ENCODE assay signal across 1 cellular context in the genomic region with DNA sequence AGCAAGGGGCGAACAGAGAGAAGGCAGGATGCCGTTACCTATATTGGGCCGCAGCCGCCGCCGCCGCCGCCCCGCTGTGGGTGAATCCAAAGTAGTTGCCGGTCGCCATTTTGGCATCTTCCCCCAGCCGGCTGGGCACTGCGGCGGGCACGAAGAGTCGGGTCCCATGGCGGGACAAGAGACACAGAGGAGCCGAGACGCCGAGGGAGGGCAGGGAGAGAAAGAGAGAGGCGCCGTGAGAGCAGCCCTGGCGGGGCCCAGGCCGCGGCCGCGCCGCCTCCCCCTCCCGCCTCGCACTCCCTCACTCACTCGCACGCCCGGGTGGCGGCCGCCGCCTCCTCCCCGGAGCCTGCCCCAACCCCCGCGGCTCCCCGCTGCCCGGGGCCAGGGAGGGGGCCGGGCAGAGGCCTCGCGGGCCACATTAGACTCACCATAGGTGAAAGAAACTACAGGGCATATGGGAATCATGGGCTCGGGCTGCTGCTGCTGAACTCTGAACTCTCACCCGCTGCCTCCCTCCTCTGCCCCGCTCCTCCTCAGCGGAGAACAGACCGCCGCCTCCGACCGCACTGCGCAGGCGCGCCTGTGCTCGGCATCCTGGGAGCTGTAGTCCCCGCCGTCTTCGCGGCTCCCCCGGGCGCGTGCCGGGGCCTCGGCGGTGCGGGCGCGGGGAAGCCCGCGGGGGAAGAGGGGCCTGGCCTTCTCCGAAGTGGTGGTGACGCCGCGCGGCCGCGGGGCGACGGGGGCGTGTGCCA.
TF ChIP-seq lines count a peak whose summit lies in the region.

A gene (minus strand): TSS at position 550 of the 755 bp plus-strand sequence. CDS start 82 bp downstream, at position 468.

TF ChIP-seq in H1, 55 proteins besides CTCF, POLR2A, EP300 and RAD21 (continued from another document):
- TF ChIP-seq MAFK (IDR thresholded peaks at IDR 0.05; ENCODE audit: low read depth, low read length) (no peak), TCF12 (IDR thresholded peaks at IDR 0.05; ENCODE audit: low read depth, low read length) (no peak), GTF2F1 (IDR thresholded peaks at IDR 0.05; ENCODE audit: borderline replicate concordance, low read depth, low read length) (no peak), TBP (IDR thresholded peaks at IDR 0.05; ENCODE audit: low read depth, low read length) (peak; percentile 48; the same call in 1 of the 2 replicates), HDAC6 (IDR thresholded peaks at IDR 0.05; ENCODE audit: low read depth, low read length) (no peak), TEAD4 (IDR thresholded peaks at IDR 0.05; ENCODE audit: low read depth, low read length) (no peak), RBBP5 (IDR thresholded peaks at IDR 0.05; ENCODE audit: borderline replicate concordance, low read depth, low read length) (peak; percentile 100), CHD1 (IDR thresholded peaks at IDR 0.05; ENCODE audit: low read depth, low read length) (no peak), SP2 (IDR thresholded peaks at IDR 0.05; ENCODE audit: low read length) (no peak), SRF (IDR thresholded peaks at IDR 0.05; ENCODE audit: low read depth, low read length) (no peak), CBX8 (IDR thresholded peaks at IDR 0.05; ENCODE audit: borderline replicate concordance, low read depth, low read length) (no peak), JUND (IDR thresholded peaks at IDR 0.05; ENCODE audit: low read length) (no peak), HDAC2 (IDR thresholded peaks at IDR 0.05; ENCODE audit: borderline replicate concordance in 1 of 2, low read depth in 2 of 2, low read length in 2 of 2) (no peak; a peak in 1 of 4 replicates), SP1 (IDR thresholded peaks at IDR 0.05; ENCODE audit: low read depth, low read length) (no peak), SIX5 (IDR thresholded peaks at IDR 0.05; ENCODE audit: low read depth, low read length) (peak; percentile 61), NRF1 (IDR thresholded peaks at IDR 0.05; ENCODE audit: low read depth, low read length) (peak; percentile 78), KDM4A (IDR thresholded peaks at IDR 0.05; ENCODE audit: low read depth, low read length, severe bottlenecking) (peak; percentile 99), BACH1 (IDR thresholded peaks at IDR 0.05; ENCODE audit: low read length) (no peak), CEBPB (IDR thresholded peaks at IDR 0.05; ENCODE audit: low read depth, low read length) (no peak), NANOG (IDR thresholded peaks at IDR 0.05; ENCODE audit: insufficient read depth, low read depth, low read length, poor library complexity, severe bottlenecking) (no peak), CBX5 (IDR thresholded peaks at IDR 0.05; ENCODE audit: low read depth, low read length) (no peak), CHD2 (IDR thresholded peaks at IDR 0.05; ENCODE audit: low read length) (no peak), RFX5 (IDR thresholded peaks at IDR 0.05; ENCODE audit: borderline replicate concordance, low read depth, low read length) (no peak), TAF7 (optimal IDR thresholded peaks at IDR 0.05; ENCODE audit: borderline replicate concordance, low read depth, low read length) (no peak), BRCA1 (IDR thresholded peaks at IDR 0.05; ENCODE audit: low read depth, low read length) (no peak), YY1 (IDR thresholded peaks at IDR 0.05; ENCODE audit: low read depth, low read length) (peak; percentile 48), POLR2AphosphoS5 (IDR thresholded peaks at IDR 0.05; ENCODE audit: low read depth, low read length) (peak; percentile 90), ZNF274 (IDR thresholded peaks at IDR 0.05; ENCODE audit: borderline replicate concordance, extremely low read depth, low read length) (no peak), KDM1A (IDR thresholded peaks at IDR 0.05; ENCODE audit: borderline replicate concordance, low read length) (no peak), GABPA (IDR thresholded peaks at IDR 0.05; ENCODE audit: borderline replicate concordance, insufficient read depth, low read length) (no peak), EZH2 (IDR thresholded peaks at IDR 0.05; ENCODE audit: low read depth, low read length, severe bottlenecking) (no peak), EGR1 (IDR thresholded peaks at IDR 0.05; ENCODE audit: borderline replicate concordance, low read depth, low read length) (no peak), KDM5A (IDR thresholded peaks at IDR 0.05; ENCODE audit: low read length) (no peak), ASH2L (IDR thresholded peaks at IDR 0.05; ENCODE audit: low read length) (peak; percentile 96), CTBP2 (IDR thresholded peaks at IDR 0.05; ENCODE audit: borderline replicate concordance, insufficient read depth, insufficient read length, low read length) (peak; percentile 46), FOSL1 (IDR thresholded peaks at IDR 0.05; ENCODE audit: insufficient read depth, low read depth, low read length) (no peak), SUZ12 (IDR thresholded peaks at IDR 0.05; ENCODE audit: low read length) (no peak), PHF8 (conservative IDR thresholded peaks at IDR 0.05; ENCODE audit: low read depth, low read length) (peak; percentile 86), SP4 (IDR thresholded peaks at IDR 0.05; ENCODE audit: low read length) (no peak), POU5F1 (IDR thresholded peaks at IDR 0.05; ENCODE audit: low read depth, low read length) (no peak), RXRA (IDR thresholded peaks at IDR 0.05; ENCODE audit: insufficient read depth, low read depth, low read length) (no peak), TAF1 (IDR thresholded peaks at IDR 0.05; ENCODE audit: low read depth, low read length) (peak; percentile 75), CREB1 (IDR thresholded peaks at IDR 0.05) (no peak), SIN3A (conservative IDR thresholded peaks at IDR 0.05 in 1 of 2, IDR thresholded peaks at IDR 0.05 in 1 of 2; ENCODE audit: low read depth in 1 of 2, low read length in 2 of 2) (peak; percentile 31 to 48; a peak in 2 of 4 replicates), SAP30 (IDR thresholded peaks at IDR 0.05; ENCODE audit: insufficient read depth, insufficient replicate concordance, low read length) (no peak), JUN (IDR thresholded peaks at IDR 0.05; ENCODE audit: low read depth, low read length) (no peak), BCL11A (IDR thresholded peaks at IDR 0.05; ENCODE audit: low read depth in 2 of 2, low read length in 2 of 2) (no peak)
- TF ChIP-seq, protein P1, sequence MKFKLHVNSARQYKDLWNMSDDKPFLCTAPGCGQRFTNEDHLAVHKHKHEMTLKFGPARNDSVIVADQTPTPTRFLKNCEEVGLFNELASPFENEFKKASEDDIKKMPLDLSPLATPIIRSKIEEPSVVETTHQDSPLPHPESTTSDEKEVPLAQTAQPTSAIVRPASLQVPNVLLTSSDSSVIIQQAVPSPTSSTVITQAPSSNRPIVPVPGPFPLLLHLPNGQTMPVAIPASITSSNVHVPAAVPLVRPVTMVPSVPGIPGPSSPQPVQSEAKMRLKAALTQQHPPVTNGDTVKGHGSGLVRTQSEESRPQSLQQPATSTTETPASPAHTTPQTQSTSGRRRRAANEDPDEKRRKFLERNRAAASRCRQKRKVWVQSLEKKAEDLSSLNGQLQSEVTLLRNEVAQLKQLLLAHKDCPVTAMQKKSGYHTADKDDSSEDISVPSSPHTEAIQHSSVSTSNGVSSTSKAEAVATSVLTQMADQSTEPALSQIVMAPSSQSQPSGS (IDR thresholded peaks at IDR 0.05; ENCODE audit: low read length) = no peak
- TF ChIP-seq, protein P2, sequence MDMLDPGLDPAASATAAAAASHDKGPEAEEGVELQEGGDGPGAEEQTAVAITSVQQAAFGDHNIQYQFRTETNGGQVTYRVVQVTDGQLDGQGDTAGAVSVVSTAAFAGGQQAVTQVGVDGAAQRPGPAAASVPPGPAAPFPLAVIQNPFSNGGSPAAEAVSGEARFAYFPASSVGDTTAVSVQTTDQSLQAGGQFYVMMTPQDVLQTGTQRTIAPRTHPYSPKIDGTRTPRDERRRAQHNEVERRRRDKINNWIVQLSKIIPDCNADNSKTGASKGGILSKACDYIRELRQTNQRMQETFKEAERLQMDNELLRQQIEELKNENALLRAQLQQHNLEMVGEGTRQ (IDR thresholded peaks at IDR 0.05; ENCODE audit: low read length) = no peak
- TF ChIP-seq, protein P3, sequence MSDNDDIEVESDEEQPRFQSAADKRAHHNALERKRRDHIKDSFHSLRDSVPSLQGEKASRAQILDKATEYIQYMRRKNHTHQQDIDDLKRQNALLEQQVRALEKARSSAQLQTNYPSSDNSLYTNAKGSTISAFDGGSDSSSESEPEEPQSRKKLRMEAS (IDR thresholded peaks at IDR 0.05) = peak; percentile 91
- TF ChIP-seq, protein P4, sequence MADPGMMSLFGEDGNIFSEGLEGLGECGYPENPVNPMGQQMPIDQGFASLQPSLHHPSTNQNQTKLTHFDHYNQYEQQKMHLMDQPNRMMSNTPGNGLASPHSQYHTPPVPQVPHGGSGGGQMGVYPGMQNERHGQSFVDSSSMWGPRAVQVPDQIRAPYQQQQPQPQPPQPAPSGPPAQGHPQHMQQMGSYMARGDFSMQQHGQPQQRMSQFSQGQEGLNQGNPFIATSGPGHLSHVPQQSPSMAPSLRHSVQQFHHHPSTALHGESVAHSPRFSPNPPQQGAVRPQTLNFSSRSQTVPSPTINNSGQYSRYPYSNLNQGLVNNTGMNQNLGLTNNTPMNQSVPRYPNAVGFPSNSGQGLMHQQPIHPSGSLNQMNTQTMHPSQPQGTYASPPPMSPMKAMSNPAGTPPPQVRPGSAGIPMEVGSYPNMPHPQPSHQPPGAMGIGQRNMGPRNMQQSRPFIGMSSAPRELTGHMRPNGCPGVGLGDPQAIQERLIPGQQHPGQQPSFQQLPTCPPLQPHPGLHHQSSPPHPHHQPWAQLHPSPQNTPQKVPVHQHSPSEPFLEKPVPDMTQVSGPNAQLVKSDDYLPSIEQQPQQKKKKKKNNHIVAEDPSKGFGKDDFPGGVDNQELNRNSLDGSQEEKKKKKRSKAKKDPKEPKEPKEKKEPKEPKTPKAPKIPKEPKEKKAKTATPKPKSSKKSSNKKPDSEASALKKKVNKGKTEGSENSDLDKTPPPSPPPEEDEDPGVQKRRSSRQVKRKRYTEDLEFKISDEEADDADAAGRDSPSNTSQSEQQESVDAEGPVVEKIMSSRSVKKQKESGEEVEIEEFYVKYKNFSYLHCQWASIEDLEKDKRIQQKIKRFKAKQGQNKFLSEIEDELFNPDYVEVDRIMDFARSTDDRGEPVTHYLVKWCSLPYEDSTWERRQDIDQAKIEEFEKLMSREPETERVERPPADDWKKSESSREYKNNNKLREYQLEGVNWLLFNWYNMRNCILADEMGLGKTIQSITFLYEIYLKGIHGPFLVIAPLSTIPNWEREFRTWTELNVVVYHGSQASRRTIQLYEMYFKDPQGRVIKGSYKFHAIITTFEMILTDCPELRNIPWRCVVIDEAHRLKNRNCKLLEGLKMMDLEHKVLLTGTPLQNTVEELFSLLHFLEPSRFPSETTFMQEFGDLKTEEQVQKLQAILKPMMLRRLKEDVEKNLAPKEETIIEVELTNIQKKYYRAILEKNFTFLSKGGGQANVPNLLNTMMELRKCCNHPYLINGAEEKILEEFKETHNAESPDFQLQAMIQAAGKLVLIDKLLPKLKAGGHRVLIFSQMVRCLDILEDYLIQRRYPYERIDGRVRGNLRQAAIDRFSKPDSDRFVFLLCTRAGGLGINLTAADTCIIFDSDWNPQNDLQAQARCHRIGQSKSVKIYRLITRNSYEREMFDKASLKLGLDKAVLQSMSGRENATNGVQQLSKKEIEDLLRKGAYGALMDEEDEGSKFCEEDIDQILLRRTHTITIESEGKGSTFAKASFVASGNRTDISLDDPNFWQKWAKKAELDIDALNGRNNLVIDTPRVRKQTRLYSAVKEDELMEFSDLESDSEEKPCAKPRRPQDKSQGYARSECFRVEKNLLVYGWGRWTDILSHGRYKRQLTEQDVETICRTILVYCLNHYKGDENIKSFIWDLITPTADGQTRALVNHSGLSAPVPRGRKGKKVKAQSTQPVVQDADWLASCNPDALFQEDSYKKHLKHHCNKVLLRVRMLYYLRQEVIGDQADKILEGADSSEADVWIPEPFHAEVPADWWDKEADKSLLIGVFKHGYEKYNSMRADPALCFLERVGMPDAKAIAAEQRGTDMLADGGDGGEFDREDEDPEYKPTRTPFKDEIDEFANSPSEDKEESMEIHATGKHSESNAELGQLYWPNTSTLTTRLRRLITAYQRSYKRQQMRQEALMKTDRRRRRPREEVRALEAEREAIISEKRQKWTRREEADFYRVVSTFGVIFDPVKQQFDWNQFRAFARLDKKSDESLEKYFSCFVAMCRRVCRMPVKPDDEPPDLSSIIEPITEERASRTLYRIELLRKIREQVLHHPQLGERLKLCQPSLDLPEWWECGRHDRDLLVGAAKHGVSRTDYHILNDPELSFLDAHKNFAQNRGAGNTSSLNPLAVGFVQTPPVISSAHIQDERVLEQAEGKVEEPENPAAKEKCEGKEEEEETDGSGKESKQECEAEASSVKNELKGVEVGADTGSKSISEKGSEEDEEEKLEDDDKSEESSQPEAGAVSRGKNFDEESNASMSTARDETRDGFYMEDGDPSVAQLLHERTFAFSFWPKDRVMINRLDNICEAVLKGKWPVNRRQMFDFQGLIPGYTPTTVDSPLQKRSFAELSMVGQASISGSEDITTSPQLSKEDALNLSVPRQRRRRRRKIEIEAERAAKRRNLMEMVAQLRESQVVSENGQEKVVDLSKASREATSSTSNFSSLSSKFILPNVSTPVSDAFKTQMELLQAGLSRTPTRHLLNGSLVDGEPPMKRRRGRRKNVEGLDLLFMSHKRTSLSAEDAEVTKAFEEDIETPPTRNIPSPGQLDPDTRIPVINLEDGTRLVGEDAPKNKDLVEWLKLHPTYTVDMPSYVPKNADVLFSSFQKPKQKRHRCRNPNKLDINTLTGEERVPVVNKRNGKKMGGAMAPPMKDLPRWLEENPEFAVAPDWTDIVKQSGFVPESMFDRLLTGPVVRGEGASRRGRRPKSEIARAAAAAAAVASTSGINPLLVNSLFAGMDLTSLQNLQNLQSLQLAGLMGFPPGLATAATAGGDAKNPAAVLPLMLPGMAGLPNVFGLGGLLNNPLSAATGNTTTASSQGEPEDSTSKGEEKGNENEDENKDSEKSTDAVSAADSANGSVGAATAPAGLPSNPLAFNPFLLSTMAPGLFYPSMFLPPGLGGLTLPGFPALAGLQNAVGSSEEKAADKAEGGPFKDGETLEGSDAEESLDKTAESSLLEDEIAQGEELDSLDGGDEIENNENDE (IDR thresholded peaks at IDR 0.05; ENCODE audit: insufficient replicate concordance, low read length) = no peak
- TF ChIP-seq, protein P5, sequence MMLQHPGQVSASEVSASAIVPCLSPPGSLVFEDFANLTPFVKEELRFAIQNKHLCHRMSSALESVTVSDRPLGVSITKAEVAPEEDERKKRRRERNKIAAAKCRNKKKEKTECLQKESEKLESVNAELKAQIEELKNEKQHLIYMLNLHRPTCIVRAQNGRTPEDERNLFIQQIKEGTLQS (IDR thresholded peaks at IDR 0.05; ENCODE audit: insufficient read depth, low read depth, low read length) = no peak
- TF ChIP-seq, protein P6, sequence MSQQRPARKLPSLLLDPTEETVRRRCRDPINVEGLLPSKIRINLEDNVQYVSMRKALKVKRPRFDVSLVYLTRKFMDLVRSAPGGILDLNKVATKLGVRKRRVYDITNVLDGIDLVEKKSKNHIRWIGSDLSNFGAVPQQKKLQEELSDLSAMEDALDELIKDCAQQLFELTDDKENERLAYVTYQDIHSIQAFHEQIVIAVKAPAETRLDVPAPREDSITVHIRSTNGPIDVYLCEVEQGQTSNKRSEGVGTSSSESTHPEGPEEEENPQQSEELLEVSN (IDR thresholded peaks at IDR 0.05) = peak; percentile 91
